Comparison of ENCODE assay signal across 1 cellular context in genomic region chr1:156705918-156706646, GRCh38.
A peak's percentile ranks its signal among the peaks of the same experiment; 100 is the strongest.
TF ChIP-seq lines count a peak whose summit lies in the region.

No MANE protein-coding gene starts in this region.

TF ChIP-seq in Ishikawa, 13 proteins besides CTCF, POLR2A, EP300 and RAD21 (continued from another document):
- TF ChIP-seq REST (IDR thresholded peaks at IDR 0.05; ENCODE audit: low read depth) (no peak), TEAD4 (IDR thresholded peaks at IDR 0.05) (no peak), CREB1 (IDR thresholded peaks at IDR 0.05; ENCODE audit: low read depth) (0 out of 2 replicates have a peak, but pooled peaks have one; percentile 13)
